ENCODE assay signal across 8 cellular contexts in the genomic region with DNA sequence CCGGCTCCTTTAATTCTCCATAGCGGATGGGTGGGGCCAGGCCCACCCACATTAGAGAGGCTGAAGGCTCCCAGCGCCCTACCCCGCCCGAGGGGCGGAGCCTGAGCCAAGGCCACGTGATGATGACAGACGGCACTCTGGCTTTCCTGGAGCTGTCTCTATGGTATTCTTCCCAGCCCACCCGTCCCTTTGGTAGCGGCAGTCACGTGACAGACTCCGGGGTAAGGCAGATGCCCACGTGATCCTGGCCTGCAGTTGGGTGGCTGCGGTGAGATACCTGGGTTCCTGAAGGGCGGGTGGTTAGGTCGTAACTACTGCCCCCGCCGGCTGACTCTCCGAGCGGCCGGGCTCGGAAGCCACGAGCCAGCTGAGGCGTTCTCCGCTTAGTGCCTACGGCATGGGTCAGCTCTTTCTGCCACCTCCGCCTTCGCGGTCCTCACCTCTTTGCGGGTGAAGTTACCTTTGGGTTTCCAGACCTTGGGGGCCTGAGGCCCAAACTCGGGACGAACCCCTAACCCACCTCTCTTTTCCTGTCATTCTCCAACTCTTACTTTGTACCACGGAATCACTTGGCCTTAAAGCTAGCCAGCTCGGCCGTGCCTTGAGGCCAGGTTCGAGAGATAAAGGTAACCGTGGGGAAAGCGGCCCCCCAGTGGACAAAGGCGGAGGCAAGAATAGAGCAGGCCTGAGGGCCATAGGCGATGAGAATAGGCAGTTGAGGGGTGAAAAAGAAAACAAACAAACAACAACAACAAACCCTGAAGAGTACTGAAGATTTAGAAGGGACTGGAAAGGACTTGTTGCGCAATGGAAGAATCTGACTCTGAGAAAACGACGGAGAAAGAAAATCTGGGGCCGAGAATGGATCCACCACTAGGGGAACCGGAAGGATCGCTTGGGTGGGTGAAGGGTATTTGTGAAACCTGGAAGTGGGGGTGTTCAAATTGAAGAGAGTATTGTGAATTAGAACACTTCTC. TPM values are rescaled to one million over a fixed set of nuclear protein-coding genes. Genes with fewer than 3 reads are reported as not detected.
DNase-seq lines count a peak whose midpoint lies in the region; ATAC-seq and TF ChIP-seq lines count a peak whose summit lies in the region.

A gene with protein sequence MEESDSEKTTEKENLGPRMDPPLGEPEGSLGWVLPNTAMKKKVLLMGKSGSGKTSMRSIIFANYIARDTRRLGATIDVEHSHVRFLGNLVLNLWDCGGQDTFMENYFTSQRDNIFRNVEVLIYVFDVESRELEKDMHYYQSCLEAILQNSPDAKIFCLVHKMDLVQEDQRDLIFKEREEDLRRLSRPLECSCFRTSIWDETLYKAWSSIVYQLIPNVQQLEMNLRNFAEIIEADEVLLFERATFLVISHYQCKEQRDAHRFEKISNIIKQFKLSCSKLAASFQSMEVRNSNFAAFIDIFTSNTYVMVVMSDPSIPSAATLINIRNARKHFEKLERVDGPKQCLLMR (plus strand): TSS at position 229 of the 977 bp plus-strand sequence. CDS start 579 bp downstream, at position 808.

- DNase-seq in AG04450 (ENCODE audit: low read depth, low spot score) = peak; percentile 77
- peak; percentile 87 for DNase-seq in NCI-H2196 treated with DMSO at 0.1 percent for 48 hours (lab: John Stamatoyannopoulos, UW; ENCODE audit: unreplicated experiment)
- peak; percentile 93 to 95 for DNase-seq in cardiac fibroblast (ENCODE audit: low read depth in 2 of 2)
- peak; percentile 93 for DNase-seq in iPS-NIHi7 (ENCODE audit: extremely low spot score)
- peak; percentile 53 for DNase-seq in smooth muscle cell (lab: John Stamatoyannopoulos, UW; ENCODE audit: unreplicated experiment)

- H3K4me3 ChIP-seq in AG04450 (ENCODE audit: low read depth, low read length) (peak within 1 kb of the TSS; percentile 80), WI38 (ENCODE audit: low read depth, low read length) (peak within 1 kb of the TSS; percentile 66), cardiac fibroblast (replicated peaks in 1 of 2; ENCODE audit: low read depth in 2 of 2, low read length in 2 of 2) (peak within 1 kb of the TSS; percentile 71 to 73), smooth muscle cell (peak within 1 kb of the TSS; percentile 70)

- no peaks in the 10 kb centered on the region for H3K36me3 ChIP-seq in smooth muscle cell (ENCODE audit: low read depth)

- H3K79me2 ChIP-seq in smooth muscle cell (ENCODE audit: low read depth) = peaks cover 7% of the 10 kb centered on the region

- H3K27me3 ChIP-seq in AG04450 (ENCODE audit: control insufficient read depth, insufficient read depth, low read length) = no peaks in the 10 kb centered on the region
- H3K27me3 ChIP-seq in smooth muscle cell (ENCODE audit: low read depth) = no peaks in the 10 kb centered on the region

- H3F3A ChIP-seq in smooth muscle cell (ENCODE audit: low read depth) = no peaks in the 10 kb centered on the region

- peak within 1 kb of the TSS; percentile 90 for H3K4me2 ChIP-seq in smooth muscle cell

- H3K9me3 ChIP-seq in AG04450 (ENCODE audit: control insufficient read depth, insufficient read depth, low read length) (no peaks in the 10 kb centered on the region), smooth muscle cell (replicated peaks; ENCODE audit: low read depth) (no peaks in the 10 kb centered on the region)

- POLR2A ChIA-PET in AG04450 (lab: Yijun Ruan, JAX) = interaction anchor here (0.6 to 1.1 kb wide), 4 partner anchors 12 to 1550 kb away, joined by 3 to 5 read pairs (median 3); a partner anchor contains a TSS

- TF ChIP-seq CTCF in AG04450 (IDR thresholded peaks at IDR 0.05; ENCODE audit: low read depth, low read length) = peak; percentile 63
- TF ChIP-seq CTCF in WI38 (IDR thresholded peaks at IDR 0.05; ENCODE audit: low read depth, low read length) = peak; percentile 22; the same call in 1 of the 2 replicates
- peak; percentile 35 for TF ChIP-seq CTCF in cardiac fibroblast (IDR thresholded peaks at IDR 0.05; ENCODE audit: low read depth, low read length)
- TF ChIP-seq CTCF in smooth muscle cell (IDR thresholded peaks at IDR 0.05; ENCODE audit: borderline replicate concordance, insufficient read depth, poor library complexity, severe bottlenecking) = peak; percentile 39

- ATAC-seq in GM18870 (IDR thresholded peaks at IDR 0.05; ENCODE audit: unreplicated experiment) = peak; percentile 85
- ATAC-seq in HG03135 (IDR thresholded peaks at IDR 0.05; ENCODE audit: unreplicated experiment) = peak; percentile 94

- H3K4me1 ChIP-seq in smooth muscle cell (ENCODE audit: low read depth) = no peaks in the 10 kb centered on the region

- peak within 1 kb of the TSS; percentile 78 for H3K27ac ChIP-seq in AG04450 (ENCODE audit: low read depth, low read length)
- peak within 1 kb of the TSS; percentile 91 for H3K27ac ChIP-seq in smooth muscle cell (ENCODE audit: low read depth)

- CTCF ChIA-PET in AG04450 (lab: Charles Lee) = interaction anchor here (0.6 to 1.4 kb wide), 11 partner anchors 12 to 1010 kb away, joined by 3 to 5 read pairs (median 3); a partner anchor contains a TSS

- peak within 1 kb of the TSS; percentile 97 for H2AFZ ChIP-seq in smooth muscle cell (ENCODE audit: low read depth)

- 36% methylated on average over 46 of the region's 46 CpGs for WGBS in smooth muscle cell (ENCODE audit: low lambda C conversion rate)

- H3K9ac ChIP-seq in smooth muscle cell (ENCODE audit: low read depth) = peak within 1 kb of the TSS; percentile 84

- no peaks in the 10 kb centered on the region for H4K20me1 ChIP-seq in smooth muscle cell (ENCODE audit: low read depth)

RNA-seq across cellular contexts. Expression of the gene that starts here (rescaled TPM):
- 41.9 and 43.9 TPM in 2 replicates for polyA plus RNA-seq in AG04450 (2011; rRNA removed)
- 29.5 and 30.0 TPM in 2 replicates for polyA minus RNA-seq in AG04450 (2011; rRNA and poly(A)+ RNA removed)
- 21.3 TPM in 2 replicates for total RNA-seq in smooth muscle cell
- polyA plus RNA-seq in smooth muscle cell = 15.4 and 26.0 TPM in 2 replicates

Comparison
In these comparisons a context has a peak if more than half of its experiments do, and no peak if none do; other contexts are left out.
1. Peak in every context shown above with its lines: DNase-seq, ATAC-seq, H3K4me3 ChIP-seq and H3K27ac ChIP-seq.